11 cellular contexts compared by ENCODE assay signal in genomic region chr9:137026828-137027227, GRCh38. TPM values are rescaled to one million over a fixed set of nuclear protein-coding genes. Genes with fewer than 3 reads are reported as not detected.
DNase-seq lines count a peak whose midpoint lies in the region; TF ChIP-seq lines count a peak whose summit lies in the region.
"Had no signal": no experiment of that assay in that cellular context is flagged by ENCODE, and none has a peak within 500 bp of the region (broad histone marks: within the 10 kb centered on the region; RNA-seq: fewer than 3 reads in every experiment).

No MANE protein-coding gene starts in this region.

- H3K36me3 Mint-ChIP-seq in nephron progenitor cell (ENCODE audit: low read depth) = no peaks in the 10 kb centered on the region

- no peak overlapping the region for H2AFZ ChIP-seq in mammary epithelial cell (ENCODE audit: low read depth, low read length)

- CTCF ChIA-PET in mammary epithelial cell (lab: Charles Lee; ENCODE audit: low non-redundant PET) = no interaction called here

- DNase-seq in AG10803 (ENCODE audit: low read depth) (no peak), HAP-1 (ENCODE audit: low spot score in 2 of 2) (no peak), mammary epithelial cell (no peak), nephron progenitor cell (no peak), NCI-H146 (lab: John Stamatoyannopoulos, UW) (no peak), OCI-M1 (lab: John Stamatoyannopoulos, UW) (no peak), DMS53 (lab: John Stamatoyannopoulos, UW) (no peak)
- DNase-seq in stimulated activated CD4-positive, alpha-beta T cell treated with anti-CD3 and anti-CD28 coated beads, Interleukin-2, amount 100 ng/mL, for 48 hours = no peak

- H3K9ac ChIP-seq in mammary epithelial cell (ENCODE audit: insufficient read depth, low read length) = no peak overlapping the region

- dilution Hi-C loops in mammary epithelial cell (cut with HindIII; ENCODE audit: low sequenced_read_pairs) = loop anchor here (5.0 kb wide), 7 partner anchors 55 to 540 kb away; partner anchors contain the start of genes AJM1 and RABL6

- H3K79me2 ChIP-seq in mammary epithelial cell (ENCODE audit: insufficient read depth, low read length) = no peaks in the 10 kb centered on the region

- peaks cover 8% of the 10 kb centered on the region for H3K4me1 ChIP-seq in HAP-1
- H3K4me1 ChIP-seq in mammary epithelial cell (ENCODE audit: insufficient read depth, low read length) = peaks cover 41% of the 10 kb centered on the region

- WGBS in mammary epithelial cell (ENCODE audit: low coverage, missing lambda C conversion rate) = 92% methylated on average over 2 of the region's 4 CpGs

- intact Hi-C loops in mammary epithelial cell (cut with micrococcal nuclease) = no loop called here

- no peaks in the 10 kb centered on the region for H3K9me3 Mint-ChIP-seq in nephron progenitor cell

- no TSS peak for BruUV-seq in mammary epithelial cell (replicated peaks; lab: Mats Ljungman, UMichigan)

- H3K4me1 Mint-ChIP-seq in nephron progenitor cell = peaks cover 19% of the 10 kb centered on the region

- H4K20me1 ChIP-seq in mammary epithelial cell (ENCODE audit: insufficient read depth, low read length) = no peaks in the 10 kb centered on the region

- peak overlapping the region; percentile 85 for H3K4me3 Mint-ChIP-seq in nephron progenitor cell

- no peaks in the 10 kb centered on the region for H3K27me3 ChIP-seq in HAP-1 (ENCODE audit: low read depth)
- no peaks in the 10 kb centered on the region for H3K27me3 ChIP-seq in mammary epithelial cell (ENCODE audit: insufficient read depth, low read length)

- 0 out of 2 replicates have a peak, but pooled peaks cover 4% of the 10 kb centered on the region for H3K36me3 ChIP-seq in HAP-1 (replicated peaks)
- no peaks in the 10 kb centered on the region for H3K36me3 ChIP-seq in mammary epithelial cell (ENCODE audit: insufficient read depth, low read length)

- H3K9me3 ChIP-seq in HAP-1 (no peaks in the 10 kb centered on the region), mammary epithelial cell (replicated peaks; ENCODE audit: insufficient read depth, low read length) (peaks cover under 1% of the 10 kb centered on the region)

- in situ Hi-C loops in HAP-1 (cut with MboI; ENCODE audit: low sequenced_read_pairs) (no loop called here), mammary epithelial cell (cut with MboI; ENCODE audit: low sequenced_read_pairs in 2 of 2) (loop anchor here in 1 of 2 donors (25.0 kb wide), 1 partner anchor 240 kb away; the partner anchor contains the start of genes CCDC183 and TMEM141)

- H3K27ac Mint-ChIP-seq in nephron progenitor cell = no peak overlapping the region

- no peak for TF ChIP-seq CTCF in AG10803 (conservative IDR thresholded peaks at IDR 0.05; ENCODE audit: low read length)
- TF ChIP-seq CTCF in mammary epithelial cell (conservative IDR thresholded peaks at IDR 0.05 in 1 of 2, IDR thresholded peaks at IDR 0.05 in 1 of 2; ENCODE audit: extremely low read depth in 1 of 2, insufficient read depth in 1 of 2, low read depth in 1 of 2, low read length in 2 of 2) = no peak
- TF ChIP-seq CTCF in nephron progenitor cell (IDR thresholded peaks at IDR 0.05) = no peak

- H3K4me3 ChIP-seq in AG10803 (ENCODE audit: low read length) = peak overlapping the region; percentile 59
- H3K4me3 ChIP-seq in HAP-1 = peak overlapping the region; percentile 44
- peak overlapping the region in 2 of 3 experiments; percentile 53 for H3K4me3 ChIP-seq in mammary epithelial cell (replicated peaks in 1 of 3; ENCODE audit: insufficient read depth in 1 of 3, low read depth in 2 of 3, low read length in 3 of 3)

- no peak overlapping the region for H3K27ac ChIP-seq in mammary epithelial cell (ENCODE audit: insufficient read depth, low read depth, low read length)

- H3K27me3 Mint-ChIP-seq in nephron progenitor cell (ENCODE audit: low read depth, poor library complexity) = peaks cover 4% of the 10 kb centered on the region

- peak overlapping the region; percentile 99 for H3K4me2 ChIP-seq in mammary epithelial cell (ENCODE audit: insufficient read depth, low read depth, low read length)

RNA-seq across cellular contexts. Expression of gene ABCA2, which starts 1.2 kb away (rescaled TPM):
- total RNA-seq in mammary epithelial cell = 10 to 100 TPM; 28.8 to 44.3 TPM
- polyA plus RNA-seq in mammary epithelial cell = 24.9 TPM
- 45.9 TPM for polyA minus RNA-seq in mammary epithelial cell

RNA-seq across cellular contexts. Expression of gene FUT7, which starts 5.1 kb away (rescaled TPM):
- total RNA-seq in mammary epithelial cell = not detected
- polyA plus RNA-seq in mammary epithelial cell = not detected
- polyA minus RNA-seq in mammary epithelial cell = not detected
- total RNA-seq: fibroblast of lung, myocyte had no signal
- polyA plus RNA-seq: fibroblast of lung had no signal

RNA-seq across cellular contexts. Expression of gene NPDC1, which starts 19.1 kb away (rescaled TPM):
- 10 to 100 TPM; 15.5 to 86.8 TPM for total RNA-seq in mammary epithelial cell
- polyA plus RNA-seq in mammary epithelial cell = 19.3 TPM
- polyA minus RNA-seq in mammary epithelial cell = 12.7 TPM

RNA-seq across cellular contexts. Expression of gene ENTPD2, which starts 27.0 kb away (rescaled TPM):
- total RNA-seq in mammary epithelial cell = 10 to 100 TPM; 15.5 to 19.5 TPM
- polyA plus RNA-seq in mammary epithelial cell = 3.5 TPM
- 21.7 TPM for polyA minus RNA-seq in mammary epithelial cell
- polyA plus RNA-seq: fibroblast of lung had no signal

RNA-seq across cellular contexts. Expression of gene CLIC3, which starts 30.5 kb away (rescaled TPM):
- 10 to 100 TPM in 1 of 2 donors, 1 to 10 TPM in 1; 9.5 to 27.0 TPM for total RNA-seq in mammary epithelial cell
- 9.4 TPM for polyA plus RNA-seq in mammary epithelial cell
- polyA minus RNA-seq in mammary epithelial cell = 1.1 TPM
- total RNA-seq: myocyte, OCI-LY7 had no signal
